In the genomic region with DNA sequence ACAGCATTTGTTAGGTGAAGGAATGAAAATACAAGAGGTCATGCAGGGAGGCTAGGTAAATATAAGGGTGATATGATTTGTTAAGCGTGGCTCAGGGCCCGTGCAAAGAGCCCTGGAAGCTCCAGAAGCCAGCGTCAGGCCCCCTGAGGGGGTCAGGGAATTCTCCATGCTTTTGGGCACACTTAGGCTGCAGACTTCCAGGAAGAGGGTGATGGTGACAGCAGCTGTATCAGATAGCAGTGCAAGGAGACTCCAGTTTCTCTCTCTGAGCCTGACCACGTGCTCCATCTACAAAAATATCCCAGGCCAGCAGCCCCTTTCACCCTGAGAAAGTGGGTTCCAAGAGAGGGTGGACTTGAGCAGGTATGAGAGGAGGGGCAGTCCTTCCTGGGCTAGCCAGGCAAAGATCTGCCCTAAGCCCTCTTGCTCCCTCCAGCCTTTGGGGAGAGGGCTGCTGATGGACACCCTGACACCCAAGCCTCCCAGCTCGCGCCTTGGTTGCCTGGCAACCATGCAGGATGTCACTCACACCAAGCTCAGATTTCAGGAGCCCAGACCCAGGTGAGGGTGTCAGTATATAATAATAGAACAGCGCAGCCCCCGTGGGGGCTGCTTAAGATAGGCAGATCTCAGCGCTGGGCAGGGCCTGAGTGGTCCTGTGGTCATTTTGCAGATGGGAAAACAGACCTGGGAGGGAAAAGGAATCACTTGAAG, we compare ENCODE assay signal across 2 cellular contexts.
TF ChIP-seq lines count a peak whose summit lies in the region.

No MANE protein-coding gene starts in this region.

TF ChIP-seq in GM12878, 131 proteins besides CTCF, POLR2A, EP300 and RAD21:
- no peak for TF ChIP-seq ELK1 (IDR thresholded peaks at IDR 0.05; ENCODE audit: low read depth, low read length)
- TF ChIP-seq, protein P1, sequence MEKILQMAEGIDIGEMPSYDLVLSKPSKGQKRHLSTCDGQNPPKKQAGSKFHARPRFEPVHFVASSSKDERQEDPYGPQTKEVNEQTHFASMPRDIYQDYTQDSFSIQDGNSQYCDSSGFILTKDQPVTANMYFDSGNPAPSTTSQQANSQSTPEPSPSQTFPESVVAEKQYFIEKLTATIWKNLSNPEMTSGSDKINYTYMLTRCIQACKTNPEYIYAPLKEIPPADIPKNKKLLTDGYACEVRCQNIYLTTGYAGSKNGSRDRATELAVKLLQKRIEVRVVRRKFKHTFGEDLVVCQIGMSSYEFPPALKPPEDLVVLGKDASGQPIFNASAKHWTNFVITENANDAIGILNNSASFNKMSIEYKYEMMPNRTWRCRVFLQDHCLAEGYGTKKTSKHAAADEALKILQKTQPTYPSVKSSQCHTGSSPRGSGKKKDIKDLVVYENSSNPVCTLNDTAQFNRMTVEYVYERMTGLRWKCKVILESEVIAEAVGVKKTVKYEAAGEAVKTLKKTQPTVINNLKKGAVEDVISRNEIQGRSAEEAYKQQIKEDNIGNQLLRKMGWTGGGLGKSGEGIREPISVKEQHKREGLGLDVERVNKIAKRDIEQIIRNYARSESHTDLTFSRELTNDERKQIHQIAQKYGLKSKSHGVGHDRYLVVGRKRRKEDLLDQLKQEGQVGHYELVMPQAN (conservative IDR thresholded peaks at IDR 0.05) = no peak
- TF ChIP-seq, protein P2, sequence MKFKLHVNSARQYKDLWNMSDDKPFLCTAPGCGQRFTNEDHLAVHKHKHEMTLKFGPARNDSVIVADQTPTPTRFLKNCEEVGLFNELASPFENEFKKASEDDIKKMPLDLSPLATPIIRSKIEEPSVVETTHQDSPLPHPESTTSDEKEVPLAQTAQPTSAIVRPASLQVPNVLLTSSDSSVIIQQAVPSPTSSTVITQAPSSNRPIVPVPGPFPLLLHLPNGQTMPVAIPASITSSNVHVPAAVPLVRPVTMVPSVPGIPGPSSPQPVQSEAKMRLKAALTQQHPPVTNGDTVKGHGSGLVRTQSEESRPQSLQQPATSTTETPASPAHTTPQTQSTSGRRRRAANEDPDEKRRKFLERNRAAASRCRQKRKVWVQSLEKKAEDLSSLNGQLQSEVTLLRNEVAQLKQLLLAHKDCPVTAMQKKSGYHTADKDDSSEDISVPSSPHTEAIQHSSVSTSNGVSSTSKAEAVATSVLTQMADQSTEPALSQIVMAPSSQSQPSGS (IDR thresholded peaks at IDR 0.05; ENCODE audit: low read length) = no peak
- TF ChIP-seq, protein P3, sequence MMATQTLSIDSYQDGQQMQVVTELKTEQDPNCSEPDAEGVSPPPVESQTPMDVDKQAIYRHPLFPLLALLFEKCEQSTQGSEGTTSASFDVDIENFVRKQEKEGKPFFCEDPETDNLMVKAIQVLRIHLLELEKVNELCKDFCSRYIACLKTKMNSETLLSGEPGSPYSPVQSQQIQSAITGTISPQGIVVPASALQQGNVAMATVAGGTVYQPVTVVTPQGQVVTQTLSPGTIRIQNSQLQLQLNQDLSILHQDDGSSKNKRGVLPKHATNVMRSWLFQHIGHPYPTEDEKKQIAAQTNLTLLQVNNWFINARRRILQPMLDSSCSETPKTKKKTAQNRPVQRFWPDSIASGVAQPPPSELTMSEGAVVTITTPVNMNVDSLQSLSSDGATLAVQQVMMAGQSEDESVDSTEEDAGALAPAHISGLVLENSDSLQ (IDR thresholded peaks at IDR 0.05) = peak; percentile 52
- no peak for TF ChIP-seq SP1 (IDR thresholded peaks at IDR 0.05; ENCODE audit: low read depth, low read length)
- no peak for TF ChIP-seq MYC (IDR thresholded peaks at IDR 0.05; ENCODE audit: insufficient read depth, insufficient read length, insufficient replicate concordance, low read length, severe bottlenecking)

TF ChIP-seq in neural cell, 6 proteins besides CTCF, POLR2A, EP300 and RAD21 (continued from another document):
- TF ChIP-seq REST (IDR thresholded peaks at IDR 0.05; ENCODE audit: borderline replicate concordance) (no peak), MXI1 (conservative IDR thresholded peaks at IDR 0.05; ENCODE audit: poor library complexity, severe bottlenecking) (no peak), EZH2 (IDR thresholded peaks at IDR 0.05; ENCODE audit: borderline replicate concordance, insufficient read depth, low read length, poor library complexity, severe bottlenecking) (no peak)
